Comparison of ENCODE assay signal across 8 cellular contexts in genomic region chr2:176140520-176141317, GRCh38. TPM values are rescaled to one million over a fixed set of nuclear protein-coding genes. Genes with fewer than 3 reads are reported as not detected.
DNase-seq lines count a peak whose midpoint lies in the region; ATAC-seq and TF ChIP-seq lines count a peak whose summit lies in the region.

No MANE protein-coding gene starts in this region.

- intact Hi-C loops in left colon (cut with DNase I, micrococcal nuclease), result loop anchor here (2.0 to 10.0 kb wide), 7 partner anchors 124 to 497 kb away; partner anchors contain the start of gene MTX2 (in 1 of the 2)

- no peak for TF ChIP-seq POLR2A in NB4 (IDR thresholded peaks at IDR 0.05; ENCODE audit: extremely low read depth, insufficient read length)

- peak; percentile 88 for DNase-seq in NCI-H2227 (lab: John Stamatoyannopoulos, UW; ENCODE audit: unreplicated experiment)
- no peak for DNase-seq in NCI-H2227 treated with DMSO at 0.1 percent for 48 hours (lab: John Stamatoyannopoulos, UW)
- DNase-seq in NB4 (ENCODE audit: low read depth), result peak; percentile 83
- peak; percentile 21 for DNase-seq in cerebellum (ENCODE audit: low spot score)
- DNase-seq in left colon, result peak; percentile 60 to 81
- peak; percentile 56 to 78 for DNase-seq in stimulated activated CD4-positive, alpha-beta T cell treated with anti-CD3 and anti-CD28 coated beads, Interleukin-2, amount 100 ng/mL, for 24 hours

- no peak overlapping the region for H3K4me3 ChIP-seq in NB4 (ENCODE audit: low read depth, low read length)
- H3K4me3 ChIP-seq in WI38 (ENCODE audit: low read depth, low read length), result peak overlapping the region; percentile 51

- ATAC-seq in HG02571 (IDR thresholded peaks at IDR 0.05; ENCODE audit: unreplicated experiment) (peak; percentile 79), left colon (peak; percentile 69)

- TF ChIP-seq CTCF in NB4 (IDR thresholded peaks at IDR 0.05; ENCODE audit: low read depth, low read length) (peak; percentile 83), WI38 (IDR thresholded peaks at IDR 0.05; ENCODE audit: low read depth, low read length) (peak; percentile 74)

RNA-seq across cellular contexts. Expression of gene HOXD4, which starts 10.6 kb away (rescaled TPM):
- total RNA-seq in cerebellum (not detected), left colon (1 to 10 TPM; 3.8 to 9.7 TPM)

RNA-seq across cellular contexts. Expression of gene HOXD8, which starts 11.2 kb away (rescaled TPM):
- not detected for total RNA-seq in cerebellum
- total RNA-seq in left colon, result 1 to 10 TPM; 6.2 to 9.8 TPM

RNA-seq across cellular contexts. Expression of gene HOXD3, which starts 16.4 kb away (rescaled TPM):
- total RNA-seq in cerebellum, result not detected
- 1 to 10 TPM; 3.8 to 9.5 TPM for total RNA-seq in left colon

RNA-seq across cellular contexts. Expression of gene HOXD9, which starts 18.2 kb away (rescaled TPM):
- not detected for total RNA-seq in cerebellum
- 1 to 10 TPM; 1.4 to 5.8 TPM for total RNA-seq in left colon

RNA-seq across cellular contexts. Expression of gene HOXD10, which starts 24.1 kb away (rescaled TPM):
- total RNA-seq in cerebellum, result not detected
- 10 to 100 TPM in 1 of 2 donors, 1 to 10 TPM in 1; 1.0 to 14.8 TPM for total RNA-seq in left colon
